Comparison of ENCODE assay signal across 1 cellular context in the genomic region with DNA sequence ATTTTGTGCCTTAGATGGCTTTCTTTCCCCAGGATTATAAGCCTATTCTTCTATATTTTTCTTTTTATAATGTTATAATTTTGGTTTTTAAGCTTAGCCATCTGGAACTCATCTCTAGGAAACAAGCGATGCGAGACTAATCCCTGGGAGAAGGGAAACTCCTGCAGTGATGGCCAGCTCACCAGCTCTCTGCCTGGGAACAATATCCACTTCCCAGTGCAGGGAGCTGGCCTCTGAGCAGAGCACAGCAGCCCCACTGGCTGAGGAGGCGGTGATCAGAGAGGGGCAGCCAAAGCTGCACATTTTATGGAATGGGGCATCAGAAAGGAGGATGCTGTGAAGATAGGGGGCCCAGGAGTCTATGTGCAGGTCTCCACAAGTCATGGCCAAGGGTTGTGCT.
TF ChIP-seq lines count a peak whose summit lies in the region.

No MANE protein-coding gene starts in this region.

TF ChIP-seq in WTC11, 78 proteins besides CTCF, POLR2A, EP300 and RAD21 (continued from another document):
- TF ChIP-seq, protein P1, sequence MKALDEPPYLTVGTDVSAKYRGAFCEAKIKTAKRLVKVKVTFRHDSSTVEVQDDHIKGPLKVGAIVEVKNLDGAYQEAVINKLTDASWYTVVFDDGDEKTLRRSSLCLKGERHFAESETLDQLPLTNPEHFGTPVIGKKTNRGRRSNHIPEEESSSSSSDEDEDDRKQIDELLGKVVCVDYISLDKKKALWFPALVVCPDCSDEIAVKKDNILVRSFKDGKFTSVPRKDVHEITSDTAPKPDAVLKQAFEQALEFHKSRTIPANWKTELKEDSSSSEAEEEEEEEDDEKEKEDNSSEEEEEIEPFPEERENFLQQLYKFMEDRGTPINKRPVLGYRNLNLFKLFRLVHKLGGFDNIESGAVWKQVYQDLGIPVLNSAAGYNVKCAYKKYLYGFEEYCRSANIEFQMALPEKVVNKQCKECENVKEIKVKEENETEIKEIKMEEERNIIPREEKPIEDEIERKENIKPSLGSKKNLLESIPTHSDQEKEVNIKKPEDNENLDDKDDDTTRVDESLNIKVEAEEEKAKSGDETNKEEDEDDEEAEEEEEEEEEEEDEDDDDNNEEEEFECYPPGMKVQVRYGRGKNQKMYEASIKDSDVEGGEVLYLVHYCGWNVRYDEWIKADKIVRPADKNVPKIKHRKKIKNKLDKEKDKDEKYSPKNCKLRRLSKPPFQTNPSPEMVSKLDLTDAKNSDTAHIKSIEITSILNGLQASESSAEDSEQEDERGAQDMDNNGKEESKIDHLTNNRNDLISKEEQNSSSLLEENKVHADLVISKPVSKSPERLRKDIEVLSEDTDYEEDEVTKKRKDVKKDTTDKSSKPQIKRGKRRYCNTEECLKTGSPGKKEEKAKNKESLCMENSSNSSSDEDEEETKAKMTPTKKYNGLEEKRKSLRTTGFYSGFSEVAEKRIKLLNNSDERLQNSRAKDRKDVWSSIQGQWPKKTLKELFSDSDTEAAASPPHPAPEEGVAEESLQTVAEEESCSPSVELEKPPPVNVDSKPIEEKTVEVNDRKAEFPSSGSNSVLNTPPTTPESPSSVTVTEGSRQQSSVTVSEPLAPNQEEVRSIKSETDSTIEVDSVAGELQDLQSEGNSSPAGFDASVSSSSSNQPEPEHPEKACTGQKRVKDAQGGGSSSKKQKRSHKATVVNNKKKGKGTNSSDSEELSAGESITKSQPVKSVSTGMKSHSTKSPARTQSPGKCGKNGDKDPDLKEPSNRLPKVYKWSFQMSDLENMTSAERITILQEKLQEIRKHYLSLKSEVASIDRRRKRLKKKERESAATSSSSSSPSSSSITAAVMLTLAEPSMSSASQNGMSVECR (CRISPR knock-in tag; IDR thresholded peaks at IDR 0.05; ENCODE audit: borderline replicate concordance) = no peak
- TF ChIP-seq NFATC4 (CRISPR knock-in tag; IDR thresholded peaks at IDR 0.05) (no peak), KAT7 (CRISPR knock-in tag; IDR thresholded peaks at IDR 0.05; ENCODE audit: borderline replicate concordance) (no peak)
- TF ChIP-seq, protein P2, sequence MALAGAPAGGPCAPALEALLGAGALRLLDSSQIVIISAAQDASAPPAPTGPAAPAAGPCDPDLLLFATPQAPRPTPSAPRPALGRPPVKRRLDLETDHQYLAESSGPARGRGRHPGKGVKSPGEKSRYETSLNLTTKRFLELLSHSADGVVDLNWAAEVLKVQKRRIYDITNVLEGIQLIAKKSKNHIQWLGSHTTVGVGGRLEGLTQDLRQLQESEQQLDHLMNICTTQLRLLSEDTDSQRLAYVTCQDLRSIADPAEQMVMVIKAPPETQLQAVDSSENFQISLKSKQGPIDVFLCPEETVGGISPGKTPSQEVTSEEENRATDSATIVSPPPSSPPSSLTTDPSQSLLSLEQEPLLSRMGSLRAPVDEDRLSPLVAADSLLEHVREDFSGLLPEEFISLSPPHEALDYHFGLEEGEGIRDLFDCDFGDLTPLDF (CRISPR knock-in tag; IDR thresholded peaks at IDR 0.05) = no peak
- TF ChIP-seq, protein P3, sequence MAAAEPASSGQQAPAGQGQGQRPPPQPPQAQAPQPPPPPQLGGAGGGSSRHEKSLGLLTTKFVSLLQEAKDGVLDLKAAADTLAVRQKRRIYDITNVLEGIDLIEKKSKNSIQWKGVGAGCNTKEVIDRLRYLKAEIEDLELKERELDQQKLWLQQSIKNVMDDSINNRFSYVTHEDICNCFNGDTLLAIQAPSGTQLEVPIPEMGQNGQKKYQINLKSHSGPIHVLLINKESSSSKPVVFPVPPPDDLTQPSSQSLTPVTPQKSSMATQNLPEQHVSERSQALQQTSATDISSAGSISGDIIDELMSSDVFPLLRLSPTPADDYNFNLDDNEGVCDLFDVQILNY (CRISPR knock-in tag; IDR thresholded peaks at IDR 0.05) = no peak
- TF ChIP-seq, protein P4, sequence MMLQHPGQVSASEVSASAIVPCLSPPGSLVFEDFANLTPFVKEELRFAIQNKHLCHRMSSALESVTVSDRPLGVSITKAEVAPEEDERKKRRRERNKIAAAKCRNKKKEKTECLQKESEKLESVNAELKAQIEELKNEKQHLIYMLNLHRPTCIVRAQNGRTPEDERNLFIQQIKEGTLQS (CRISPR knock-in tag; conservative IDR thresholded peaks at IDR 0.05) = no peak
- TF ChIP-seq, protein P5, sequence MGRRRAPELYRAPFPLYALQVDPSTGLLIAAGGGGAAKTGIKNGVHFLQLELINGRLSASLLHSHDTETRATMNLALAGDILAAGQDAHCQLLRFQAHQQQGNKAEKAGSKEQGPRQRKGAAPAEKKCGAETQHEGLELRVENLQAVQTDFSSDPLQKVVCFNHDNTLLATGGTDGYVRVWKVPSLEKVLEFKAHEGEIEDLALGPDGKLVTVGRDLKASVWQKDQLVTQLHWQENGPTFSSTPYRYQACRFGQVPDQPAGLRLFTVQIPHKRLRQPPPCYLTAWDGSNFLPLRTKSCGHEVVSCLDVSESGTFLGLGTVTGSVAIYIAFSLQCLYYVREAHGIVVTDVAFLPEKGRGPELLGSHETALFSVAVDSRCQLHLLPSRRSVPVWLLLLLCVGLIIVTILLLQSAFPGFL (CRISPR knock-in tag; IDR thresholded peaks at IDR 0.05; ENCODE audit: borderline replicate concordance) = no peak
